Comparison of ENCODE assay signal across 1 cellular context in genomic region chr3:47475029-47475569, GRCh38.
A peak's percentile ranks its signal among the peaks of the same experiment; 100 is the strongest.
TF ChIP-seq lines count a peak whose summit lies in the region.

No MANE protein-coding gene starts in this region.

TF ChIP-seq in HepG2, 621 proteins besides CTCF, POLR2A, EP300 and RAD21 (continued from another document and continues in another):
- TF ChIP-seq IKZF4 (CRISPR knock-in tag; IDR thresholded peaks at IDR 0.05; ENCODE audit: borderline replicate concordance, low read depth, not compliant biosample characterization) (no peak), ZC3H13 (CRISPR knock-in tag; IDR thresholded peaks at IDR 0.05) (peak; percentile 68; the same call in 1 of the 2 replicates), ZNF326 (CRISPR knock-in tag; IDR thresholded peaks at IDR 0.05; ENCODE audit: borderline replicate concordance) (no peak), SMYD3 (CRISPR knock-in tag; IDR thresholded peaks at IDR 0.05) (no peak), ZNF614 (CRISPR knock-in tag; IDR thresholded peaks at IDR 0.05; ENCODE audit: borderline replicate concordance) (no peak), FIP1L1 (IDR thresholded peaks at IDR 0.05; ENCODE audit: borderline replicate concordance, insufficient read depth, low read depth, low read length) (no peak), ZNF253 (CRISPR knock-in tag; IDR thresholded peaks at IDR 0.05; ENCODE audit: borderline replicate concordance) (no peak), ZNF883 (CRISPR knock-in tag; IDR thresholded peaks at IDR 0.05; ENCODE audit: not compliant biosample characterization) (no peak), CSRNP1 (CRISPR knock-in tag; IDR thresholded peaks at IDR 0.05) (0 out of 2 replicates have a peak, but pooled peaks have one; percentile 1), ZSCAN30 (CRISPR knock-in tag; IDR thresholded peaks at IDR 0.05) (0 out of 2 replicates have a peak, but pooled peaks have one; percentile 16), SIN3B (IDR thresholded peaks at IDR 0.05; ENCODE audit: low read length) (0 out of 2 replicates have a peak, but pooled peaks have one; percentile 9), SIN3A (IDR thresholded peaks at IDR 0.05; ENCODE audit: borderline replicate concordance, low read depth, low read length) (peak; percentile 12; the same call in 1 of the 2 replicates), MIXL1 (CRISPR knock-in tag; IDR thresholded peaks at IDR 0.05) (no peak), PHF20 (CRISPR knock-in tag; IDR thresholded peaks at IDR 0.05) (no peak), NFKB2 (CRISPR knock-in tag; IDR thresholded peaks at IDR 0.05; ENCODE audit: borderline replicate concordance) (no peak), HMGXB3 (CRISPR knock-in tag; IDR thresholded peaks at IDR 0.05; ENCODE audit: borderline replicate concordance) (no peak), ELK4 (CRISPR knock-in tag; IDR thresholded peaks at IDR 0.05; ENCODE audit: borderline replicate concordance) (no peak), TSC22D2 (CRISPR knock-in tag; IDR thresholded peaks at IDR 0.05; ENCODE audit: borderline replicate concordance) (no peak), NCOR1 (IDR thresholded peaks at IDR 0.05; ENCODE audit: borderline replicate concordance, low read length) (no peak), ZSCAN29 (CRISPR knock-in tag; conservative IDR thresholded peaks at IDR 0.05) (no peak), ZNF589 (CRISPR knock-in tag; conservative IDR thresholded peaks at IDR 0.05) (peak; percentile 67; the same call in 1 of the 2 replicates), GTF2F1 (IDR thresholded peaks at IDR 0.05; ENCODE audit: low read length) (no peak), ZNF747 (CRISPR knock-in tag; IDR thresholded peaks at IDR 0.05; ENCODE audit: borderline replicate concordance) (no peak), ZNF652 (CRISPR knock-in tag; IDR thresholded peaks at IDR 0.05; ENCODE audit: borderline replicate concordance, low read depth) (no peak), ZFP36L1 (CRISPR knock-in tag; IDR thresholded peaks at IDR 0.05) (0 out of 2 replicates have a peak, but pooled peaks have one; percentile 9), ZNF761 (CRISPR knock-in tag; conservative IDR thresholded peaks at IDR 0.05) (no peak), PAWR (CRISPR knock-in tag; IDR thresholded peaks at IDR 0.05; ENCODE audit: borderline replicate concordance) (no peak), MTERF4 (CRISPR knock-in tag; IDR thresholded peaks at IDR 0.05) (0 out of 2 replicates have a peak, but pooled peaks have one; percentile 51), HOXA9 (CRISPR knock-in tag; IDR thresholded peaks at IDR 0.05; ENCODE audit: borderline replicate concordance) (0 out of 2 replicates have a peak, but pooled peaks have one; percentile 47)
- TF ChIP-seq, protein P1, sequence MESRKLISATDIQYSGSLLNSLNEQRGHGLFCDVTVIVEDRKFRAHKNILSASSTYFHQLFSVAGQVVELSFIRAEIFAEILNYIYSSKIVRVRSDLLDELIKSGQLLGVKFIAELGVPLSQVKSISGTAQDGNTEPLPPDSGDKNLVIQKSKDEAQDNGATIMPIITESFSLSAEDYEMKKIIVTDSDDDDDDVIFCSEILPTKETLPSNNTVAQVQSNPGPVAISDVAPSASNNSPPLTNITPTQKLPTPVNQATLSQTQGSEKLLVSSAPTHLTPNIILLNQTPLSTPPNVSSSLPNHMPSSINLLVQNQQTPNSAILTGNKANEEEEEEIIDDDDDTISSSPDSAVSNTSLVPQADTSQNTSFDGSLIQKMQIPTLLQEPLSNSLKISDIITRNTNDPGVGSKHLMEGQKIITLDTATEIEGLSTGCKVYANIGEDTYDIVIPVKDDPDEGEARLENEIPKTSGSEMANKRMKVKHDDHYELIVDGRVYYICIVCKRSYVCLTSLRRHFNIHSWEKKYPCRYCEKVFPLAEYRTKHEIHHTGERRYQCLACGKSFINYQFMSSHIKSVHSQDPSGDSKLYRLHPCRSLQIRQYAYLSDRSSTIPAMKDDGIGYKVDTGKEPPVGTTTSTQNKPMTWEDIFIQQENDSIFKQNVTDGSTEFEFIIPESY (CRISPR knock-in tag; IDR thresholded peaks at IDR 0.05), result no peak
- TF ChIP-seq, protein P2, sequence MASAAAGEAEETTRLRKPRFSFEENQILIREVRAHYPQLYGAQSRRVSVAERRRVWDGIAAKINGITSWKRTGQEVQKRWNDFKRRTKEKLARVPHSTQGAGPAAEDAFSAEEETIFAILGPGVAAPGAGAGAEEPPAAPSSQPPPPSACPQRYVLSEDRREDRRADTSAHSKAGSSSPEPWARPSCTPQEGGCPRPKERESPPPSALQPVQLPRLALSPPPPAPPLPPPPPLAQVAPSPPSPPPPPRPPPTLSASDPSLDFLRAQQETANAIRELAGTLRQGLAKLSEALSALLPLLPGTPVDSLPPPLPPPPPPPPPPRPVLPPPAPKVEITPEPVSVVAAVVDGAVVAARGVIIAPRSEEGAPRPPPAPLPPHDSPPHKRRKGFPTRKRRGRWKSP (CRISPR knock-in tag; IDR thresholded peaks at IDR 0.05), result peak; percentile 3; the same call in 1 of the 2 replicates
- TF ChIP-seq, protein P3, sequence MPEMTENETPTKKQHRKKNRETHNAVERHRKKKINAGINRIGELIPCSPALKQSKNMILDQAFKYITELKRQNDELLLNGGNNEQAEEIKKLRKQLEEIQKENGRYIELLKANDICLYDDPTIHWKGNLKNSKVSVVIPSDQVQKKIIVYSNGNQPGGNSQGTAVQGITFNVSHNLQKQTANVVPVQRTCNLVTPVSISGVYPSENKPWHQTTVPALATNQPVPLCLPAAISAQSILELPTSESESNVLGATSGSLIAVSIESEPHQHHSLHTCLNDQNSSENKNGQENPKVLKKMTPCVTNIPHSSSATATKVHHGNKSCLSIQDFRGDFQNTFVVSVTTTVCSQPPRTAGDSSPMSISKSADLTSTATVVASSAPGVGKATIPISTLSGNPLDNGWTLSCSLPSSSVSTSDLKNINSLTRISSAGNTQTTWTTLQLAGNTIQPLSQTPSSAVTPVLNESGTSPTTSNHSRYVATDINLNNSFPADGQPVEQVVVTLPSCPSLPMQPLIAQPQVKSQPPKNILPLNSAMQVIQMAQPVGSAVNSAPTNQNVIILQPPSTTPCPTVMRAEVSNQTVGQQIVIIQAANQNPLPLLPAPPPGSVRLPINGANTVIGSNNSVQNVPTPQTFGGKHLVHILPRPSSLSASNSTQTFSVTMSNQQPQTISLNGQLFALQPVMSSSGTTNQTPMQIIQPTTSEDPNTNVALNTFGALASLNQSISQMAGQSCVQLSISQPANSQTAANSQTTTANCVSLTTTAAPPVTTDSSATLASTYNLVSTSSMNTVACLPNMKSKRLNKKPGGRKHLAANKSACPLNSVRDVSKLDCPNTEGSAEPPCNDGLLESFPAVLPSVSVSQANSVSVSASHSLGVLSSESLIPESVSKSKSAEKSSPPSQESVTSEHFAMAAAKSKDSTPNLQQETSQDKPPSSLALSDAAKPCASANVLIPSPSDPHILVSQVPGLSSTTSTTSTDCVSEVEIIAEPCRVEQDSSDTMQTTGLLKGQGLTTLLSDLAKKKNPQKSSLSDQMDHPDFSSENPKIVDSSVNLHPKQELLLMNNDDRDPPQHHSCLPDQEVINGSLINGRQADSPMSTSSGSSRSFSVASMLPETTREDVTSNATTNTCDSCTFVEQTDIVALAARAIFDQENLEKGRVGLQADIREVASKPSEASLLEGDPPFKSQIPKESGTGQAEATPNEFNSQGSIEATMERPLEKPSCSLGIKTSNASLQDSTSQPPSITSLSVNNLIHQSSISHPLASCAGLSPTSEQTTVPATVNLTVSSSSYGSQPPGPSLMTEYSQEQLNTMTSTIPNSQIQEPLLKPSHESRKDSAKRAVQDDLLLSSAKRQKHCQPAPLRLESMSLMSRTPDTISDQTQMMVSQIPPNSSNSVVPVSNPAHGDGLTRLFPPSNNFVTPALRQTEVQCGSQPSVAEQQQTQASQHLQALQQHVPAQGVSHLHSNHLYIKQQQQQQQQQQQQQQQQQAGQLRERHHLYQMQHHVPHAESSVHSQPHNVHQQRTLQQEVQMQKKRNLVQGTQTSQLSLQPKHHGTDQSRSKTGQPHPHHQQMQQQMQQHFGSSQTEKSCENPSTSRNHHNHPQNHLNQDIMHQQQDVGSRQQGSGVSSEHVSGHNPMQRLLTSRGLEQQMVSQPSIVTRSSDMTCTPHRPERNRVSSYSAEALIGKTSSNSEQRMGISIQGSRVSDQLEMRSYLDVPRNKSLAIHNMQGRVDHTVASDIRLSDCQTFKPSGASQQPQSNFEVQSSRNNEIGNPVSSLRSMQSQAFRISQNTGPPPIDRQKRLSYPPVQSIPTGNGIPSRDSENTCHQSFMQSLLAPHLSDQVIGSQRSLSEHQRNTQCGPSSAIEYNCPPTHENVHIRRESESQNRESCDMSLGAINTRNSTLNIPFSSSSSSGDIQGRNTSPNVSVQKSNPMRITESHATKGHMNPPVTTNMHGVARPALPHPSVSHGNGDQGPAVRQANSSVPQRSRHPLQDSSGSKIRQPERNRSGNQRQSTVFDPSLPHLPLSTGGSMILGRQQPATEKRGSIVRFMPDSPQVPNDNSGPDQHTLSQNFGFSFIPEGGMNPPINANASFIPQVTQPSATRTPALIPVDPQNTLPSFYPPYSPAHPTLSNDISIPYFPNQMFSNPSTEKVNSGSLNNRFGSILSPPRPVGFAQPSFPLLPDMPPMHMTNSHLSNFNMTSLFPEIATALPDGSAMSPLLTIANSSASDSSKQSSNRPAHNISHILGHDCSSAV (CRISPR knock-in tag; IDR thresholded peaks at IDR 0.05; ENCODE audit: borderline replicate concordance), result no peak
- TF ChIP-seq, protein P4, sequence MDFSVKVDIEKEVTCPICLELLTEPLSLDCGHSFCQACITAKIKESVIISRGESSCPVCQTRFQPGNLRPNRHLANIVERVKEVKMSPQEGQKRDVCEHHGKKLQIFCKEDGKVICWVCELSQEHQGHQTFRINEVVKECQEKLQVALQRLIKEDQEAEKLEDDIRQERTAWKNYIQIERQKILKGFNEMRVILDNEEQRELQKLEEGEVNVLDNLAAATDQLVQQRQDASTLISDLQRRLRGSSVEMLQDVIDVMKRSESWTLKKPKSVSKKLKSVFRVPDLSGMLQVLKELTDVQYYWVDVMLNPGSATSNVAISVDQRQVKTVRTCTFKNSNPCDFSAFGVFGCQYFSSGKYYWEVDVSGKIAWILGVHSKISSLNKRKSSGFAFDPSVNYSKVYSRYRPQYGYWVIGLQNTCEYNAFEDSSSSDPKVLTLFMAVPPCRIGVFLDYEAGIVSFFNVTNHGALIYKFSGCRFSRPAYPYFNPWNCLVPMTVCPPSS (IDR thresholded peaks at IDR 0.05), result no peak
- TF ChIP-seq, protein P5, sequence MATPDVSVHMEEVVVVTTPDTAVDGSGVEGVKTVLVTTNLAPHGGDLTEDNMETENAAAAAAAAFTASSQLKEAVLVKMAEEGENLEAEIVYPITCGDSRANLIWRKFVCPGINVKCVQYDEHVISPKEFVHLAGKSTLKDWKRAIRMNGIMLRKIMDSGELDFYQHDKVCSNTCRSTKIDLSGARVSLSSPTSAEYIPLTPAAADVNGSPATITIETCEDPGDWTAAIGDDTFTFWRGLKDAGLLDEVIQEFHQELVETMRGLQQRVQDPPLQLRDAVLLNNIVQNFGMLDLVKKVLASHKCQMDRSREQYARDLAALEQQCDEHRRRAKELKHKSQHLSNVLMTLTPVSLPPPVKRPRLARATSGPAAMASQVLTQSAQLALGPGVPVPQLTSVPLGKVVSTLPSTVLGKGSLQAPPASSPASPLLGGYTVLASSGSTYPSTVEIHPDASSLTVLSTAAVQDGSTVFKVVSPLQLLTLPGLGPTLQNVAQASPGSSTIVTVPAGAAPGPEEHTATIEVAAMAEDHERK (CRISPR knock-in tag; IDR thresholded peaks at IDR 0.05; ENCODE audit: low read depth), result no peak
